ENCODE assay signal across 12 cellular contexts in genomic region chr5:10201223-10201868, GRCh38. TPM values are rescaled to one million over a fixed set of nuclear protein-coding genes. Genes with fewer than 3 reads are reported as not detected.
A peak's percentile ranks its signal among the peaks of the same experiment; 100 is the strongest.
DNase-seq lines count a peak whose midpoint lies in the region; ATAC-seq, FAIRE-seq and TF ChIP-seq lines count a peak whose summit lies in the region.
"Had no signal": no experiment of that assay in that cellular context is flagged by ENCODE, and none has a peak within 500 bp of the region (broad histone marks: within the 10 kb centered on the region; RNA-seq: fewer than 3 reads in every experiment).

No MANE protein-coding gene starts in this region.

- no peak for DNase-seq in GM06990 (ENCODE audit: extremely low read depth, insufficient read length)
- no peak for DNase-seq in brain microvascular endothelial cell
- DNase-seq in midbrain (lab: John Stamatoyannopoulos, UW) = peak; percentile 1
- DNase-seq in pancreas = no peak
- no peak for DNase-seq in HEK293T (ENCODE audit: extremely low spot score)
- DNase-seq in SHP77 treated with DMSO at 0.1 percent for 48 hours (lab: John Stamatoyannopoulos, UW) = no peak
- DNase-seq in foreskin melanocyte = no peak
- DNase-seq: activated T-cell treated with anti-CD3 and anti-CD28 coated beads, Interleukin-2, amount 50 U/mL, for 1 hour; effector memory CD4-positive, alpha-beta T cell; stimulated activated CD4-positive, alpha-beta T cell treated with anti-CD3 and anti-CD28 coated beads, Interleukin-4, amount 100 ng/mL, for 24 hours had no signal

- H3K9ac ChIP-seq in Loucy (ENCODE audit: low read depth, low read length, poor library complexity, severe bottlenecking) = no peak overlapping the region

- H3K27me3 ChIP-seq in GM06990 (replicated peaks; ENCODE audit: control insufficient read depth, insufficient read depth, low read length) (no peaks in the 10 kb centered on the region), Loucy (ENCODE audit: insufficient read depth, low read length, poor library complexity, severe bottlenecking) (no peaks in the 10 kb centered on the region), brain microvascular endothelial cell (replicated peaks) (no peaks in the 10 kb centered on the region), pancreas (no peaks in the 10 kb centered on the region)

- ATAC-seq in pancreas = no peak

- H3K79me2 ChIP-seq in Loucy (ENCODE audit: insufficient read depth, low read length) = no peaks in the 10 kb centered on the region

- TF ChIP-seq CTCF in GM06990 (IDR thresholded peaks at IDR 0.05; ENCODE audit: insufficient read depth, low read length, poor library complexity, severe bottlenecking) (peak; percentile 28), Loucy (conservative IDR thresholded peaks at IDR 0.05; ENCODE audit: low read length) (peak; percentile 65), brain microvascular endothelial cell (IDR thresholded peaks at IDR 0.05; ENCODE audit: low read depth, low read length, missing control alignments) (peak; percentile 62), pancreas (IDR thresholded peaks at IDR 0.05) (no peak)

- CTCF ChIA-PET in HEK293T (lab: Yijun Ruan, JAX) = interaction anchor here (0.6 to 1.1 kb wide), 4 partner anchors 15 to 128 kb away, joined by 3 read pairs; no protein-coding TSS in a partner anchor

- H3F3A ChIP-seq in Loucy (ENCODE audit: low read depth) = no peaks in the 10 kb centered on the region

- intact Hi-C loops in pancreas (cut with DNase I) = no loop called here

- H3K4me3 ChIP-seq in GM06990 (replicated peaks; ENCODE audit: low read depth, low read length) = no peak overlapping the region
- H3K4me3 ChIP-seq in Loucy (ENCODE audit: low read length, poor library complexity, severe bottlenecking) = no peak overlapping the region
- no peak overlapping the region for H3K4me3 ChIP-seq in brain microvascular endothelial cell (ENCODE audit: low read depth, low read length)
- H3K4me3 ChIP-seq in pancreas = no peak overlapping the region
- H3K4me3 ChIP-seq: SK-N-MC had no signal

- no peak overlapping the region for H3K27ac ChIP-seq in brain microvascular endothelial cell
- no peak overlapping the region for H3K27ac ChIP-seq in pancreas
- H3K27ac ChIP-seq: SK-N-MC had no signal

- H3K4me1 ChIP-seq in Loucy (ENCODE audit: insufficient read depth, low read length, poor library complexity, severe bottlenecking) (no peaks in the 10 kb centered on the region), pancreas (no peaks in the 10 kb centered on the region)

- 53 to 58% methylated on average over 4 of the region's 4 CpGs for WGBS in pancreas, 2 donors

- no peak for FAIRE-seq in pancreas (lab: Jason Lieb, UNC)

- H3K9me3 ChIP-seq in Loucy (ENCODE audit: insufficient read depth, low read depth, low read length) (peaks cover 8% of the 10 kb centered on the region; the same call in 1 of the 2 replicates), pancreas (no peaks in the 10 kb centered on the region)

- POLR2A ChIA-PET in HEK293T (lab: Yijun Ruan, JAX) = interaction anchor here (1.4 kb wide), 1 partner anchor 49 kb away, joined by 4 read pairs; the partner anchor contains the start of genes ATPSCKMT and CCT5

- H4K20me1 ChIP-seq in Loucy (ENCODE audit: insufficient read depth, low read length, poor library complexity, severe bottlenecking) = no peaks in the 10 kb centered on the region

- H2AFZ ChIP-seq in Loucy (ENCODE audit: low read length) = no peak overlapping the region

- H3K4me2 ChIP-seq in Loucy (ENCODE audit: low read depth, low read length, poor library complexity, severe bottlenecking) = no peak overlapping the region

- H3K9me2 ChIP-seq in Loucy (replicated peaks; ENCODE audit: low read depth, low read length) = no peaks in the 10 kb centered on the region

- in situ Hi-C loops in brain microvascular endothelial cell (cut with HindIII; ENCODE audit: low pct_ligation_motif_present, low sequenced_read_pairs) = no loop called here

- H3K36me3 ChIP-seq in GM06990 (ENCODE audit: control insufficient read depth, insufficient read depth, low read length) (no peaks in the 10 kb centered on the region), Loucy (ENCODE audit: insufficient read depth, low read length) (no peaks in the 10 kb centered on the region), brain microvascular endothelial cell (replicated peaks) (no peaks in the 10 kb centered on the region), pancreas (no peaks in the 10 kb centered on the region)

TF ChIP-seq in HEK293T, 16 proteins besides CTCF, POLR2A, EP300 and RAD21:
- no peak for TF ChIP-seq ZNF384 (IDR thresholded peaks at IDR 0.05)

RNA-seq across cellular contexts. Expression of gene ATPSCKMT, which starts 48.3 kb away (rescaled TPM):
- total RNA-seq in pancreas = 10 to 100 TPM in 1 of 6 donors, 1 to 10 TPM in 5; 5.7 to 11.8 (median 6.6) TPM
- polyA plus RNA-seq in pancreas = 1 to 10 TPM; 6.2 to 8.0 TPM

RNA-seq across cellular contexts. Expression of gene CCT5, which starts 48.7 kb away (rescaled TPM):
- total RNA-seq in pancreas = 10 to 100 TPM; 33.7 to 75.6 (median 61.7) TPM
- 10 to 100 TPM; 52.2 to 62.0 TPM for polyA plus RNA-seq in pancreas

Comparison
In these comparisons a context has a peak if more than half of its experiments do, and no peak if none do; other contexts are left out.
1. CTCF ChIP-seq: peak in GM06990 (single experiment), Loucy (single experiment) and brain microvascular endothelial cell (single experiment); none in pancreas (0 of 4).